ENCODE assay signal across 9 cellular contexts in the genomic region with DNA sequence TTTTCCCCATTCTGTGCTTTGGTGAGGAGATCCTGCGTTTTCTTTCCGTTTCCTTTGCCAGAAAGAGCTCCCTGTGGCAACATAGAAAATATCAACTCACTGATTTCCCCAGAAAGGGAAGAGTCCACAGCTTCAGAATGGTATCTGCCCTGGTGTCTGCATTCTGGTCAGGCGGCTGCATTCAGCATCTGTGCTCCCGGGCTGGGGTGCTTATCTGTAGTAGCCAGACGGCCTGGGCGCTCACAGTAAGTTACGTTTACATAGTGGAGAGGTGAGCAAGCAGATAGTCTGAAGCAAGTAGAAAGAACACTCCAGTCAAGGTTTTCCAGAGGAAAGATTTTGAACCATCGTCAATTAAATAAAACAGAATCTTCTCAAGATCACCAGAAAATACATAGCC. TPM values are rescaled to one million over a fixed set of nuclear protein-coding genes. Genes with fewer than 3 reads are reported as not detected.
DNase-seq lines count a peak whose midpoint lies in the region; ATAC-seq, FAIRE-seq and TF ChIP-seq lines count a peak whose summit lies in the region.
"Not testable (repeated sequence)": the region's sequence is repeated elsewhere in the genome, so short reads cannot be mapped to it uniquely, and the experiment has no call there.
"Had no signal": no experiment of that assay in that cellular context is flagged by ENCODE, and none has a peak within 500 bp of the region (broad histone marks: within the 10 kb centered on the region; RNA-seq: fewer than 3 reads in every experiment).

No MANE protein-coding gene starts in this region.

- TF ChIP-seq RAD21 in SK-N-SH (IDR thresholded peaks at IDR 0.05; ENCODE audit: low read length); HepG2 (CRISPR knock-in tag; IDR thresholded peaks at IDR 0.05): not testable (repeated sequence)

- H3K9me3 ChIP-seq in BE2C; SK-N-SH; HepG2 (ENCODE audit: low read length); upper lobe of right lung: not testable (repeated sequence)

- TF ChIP-seq CTCF in BE2C (IDR thresholded peaks at IDR 0.05; ENCODE audit: low read depth, low read length); SK-N-SH (IDR thresholded peaks at IDR 0.05); HepG2 (CRISPR knock-in tag; IDR thresholded peaks at IDR 0.05); upper lobe of right lung (IDR thresholded peaks at IDR 0.05): not testable (repeated sequence)

- TF ChIP-seq EP300 in SK-N-SH (IDR thresholded peaks at IDR 0.05; ENCODE audit: borderline replicate concordance in 1 of 2, low read depth in 1 of 2, low read length in 1 of 2); HepG2 (IDR thresholded peaks at IDR 0.05; ENCODE audit: low read depth in 2 of 2, low read length in 2 of 2); HepG2 (CRISPR knock-in tag; IDR thresholded peaks at IDR 0.05; ENCODE audit: borderline replicate concordance): not testable (repeated sequence)

- intact Hi-C loops in Right ventricle myocardium inferior (cut with DNase I); HepG2 (cut with micrococcal nuclease; ENCODE audit: unreplicated experiment); upper lobe of right lung (cut with DNase I): not testable (repeated sequence)

- not testable (repeated sequence) for ATAC-seq in Right ventricle myocardium inferior
- ATAC-seq in HepG2 (peak; percentile 95), upper lobe of right lung (peak; percentile 49)

- not testable (repeated sequence) for H3K9ac ChIP-seq in SK-N-SH; HepG2 (ENCODE audit: insufficient read depth, low read depth, low read length)

- not testable (repeated sequence) for FAIRE-seq in HepG2 (lab: Jason Lieb, UNC)

- CTCF ChIA-PET in SK-N-SH (lab: Yijun Ruan, JAX); HepG2 (lab: Yijun Ruan, JAX; ENCODE audit: low intra/inter-chr PET ratio, low total read pairs): not testable (repeated sequence)

- not testable (repeated sequence) for BruUV-seq in HepG2 (replicated peaks; lab: Mats Ljungman, UMichigan)

- H3K36me3 ChIP-seq in BE2C; SK-N-SH (replicated peaks in 1 of 2; ENCODE audit: control insufficient read depth in 1 of 2, insufficient read depth in 2 of 2, low read length in 1 of 2); HepG2 (replicated peaks in 1 of 2; ENCODE audit: control insufficient read depth in 1 of 2, insufficient read depth in 2 of 2, low read length in 2 of 2); upper lobe of right lung: not testable (repeated sequence)

- H3K4me3 ChIP-seq in BE2C (ENCODE audit: low read depth, low read length); SK-N-SH (ENCODE audit: low read depth in 2 of 2, low read length in 1 of 2); HepG2 (replicated peaks in 1 of 3; ENCODE audit: insufficient read depth in 1 of 3, low read depth in 2 of 3, low read length in 3 of 3); upper lobe of right lung: not testable (repeated sequence)

- WGBS in SK-N-SH (ENCODE audit: low lambda C conversion rate) = no CpG with 5 or more reads among the region's 8 CpGs
- 47% methylated on average over 5 of the region's 8 CpGs for WGBS in HepG2 (ENCODE audit: low lambda C conversion rate)

- in situ Hi-C loops in HepG2 (cut with HindIII; ENCODE audit: extremely low pct_ligation_motif_present, low pct_unique_long_range_greater_than_20kb) = not testable (repeated sequence)

- not testable (repeated sequence) for H3K4me2 ChIP-seq in SK-N-SH; HepG2 (ENCODE audit: low read depth, low read length)

- H2AFZ ChIP-seq in SK-N-SH (ENCODE audit: low read depth); HepG2 (ENCODE audit: low read length): not testable (repeated sequence)

- not testable (repeated sequence) for H3K79me2 ChIP-seq in SK-N-SH (ENCODE audit: insufficient read depth); HepG2 (ENCODE audit: insufficient read depth, low read length)

- not testable (repeated sequence) for TF ChIP-seq POLR2A in HepG2 (IDR thresholded peaks at IDR 0.05; ENCODE audit: insufficient read depth in 1 of 2, low read depth in 2 of 2, low read length in 2 of 2)

- POLR2A ChIA-PET in SK-N-SH (lab: Yijun Ruan, JAX); HepG2 (lab: Yijun Ruan, JAX): not testable (repeated sequence)

- H3F3A ChIP-seq in SK-N-SH (replicated peaks; ENCODE audit: insufficient read depth) = not testable (repeated sequence)

- not testable (repeated sequence) for H3K27me3 ChIP-seq in BE2C; SK-N-SH (ENCODE audit: insufficient read depth); HepG2 (ENCODE audit: control insufficient read depth in 1 of 2, insufficient read depth in 2 of 2, low read length in 2 of 2); upper lobe of right lung

- not testable (repeated sequence) for H3K4me1 ChIP-seq in BE2C; SK-N-SH (ENCODE audit: control insufficient read depth in 1 of 2, insufficient read depth in 2 of 2, low read depth in 1 of 2, low read length in 1 of 2); HepG2 (ENCODE audit: insufficient read depth, low read length); upper lobe of right lung

- DNase-seq in BE2C (peak; percentile 68), Right ventricle myocardium inferior (ENCODE audit: missing footprints) (peak; percentile 4)
- not testable (repeated sequence) for DNase-seq in SK-N-SH; HepG2 (ENCODE audit: low spot score); upper lobe of right lung

- H3K27ac ChIP-seq in SK-N-SH (ENCODE audit: low read depth in 2 of 2, low read length in 1 of 2); HepG2 (ENCODE audit: extremely low read length, insufficient read depth, low read length); upper lobe of right lung: not testable (repeated sequence)

- H4K20me1 ChIP-seq in SK-N-SH (ENCODE audit: insufficient read depth); HepG2 (ENCODE audit: insufficient read depth, low read length): not testable (repeated sequence)

- H3K9me2 ChIP-seq in SK-N-SH = not testable (repeated sequence)

TF ChIP-seq in SK-N-SH, 30 proteins besides CTCF, POLR2A, EP300 and RAD21:
- TF ChIP-seq GATA2 (CRISPR knock-in tag; IDR thresholded peaks at IDR 0.05) = 0 out of 2 replicates have a peak, but pooled peaks have one; percentile 8

RNA-seq across cellular contexts. Expression of a gene that starts 29.3 kb away (rescaled TPM):
- polyA plus RNA-seq in BE2C (2012; ENCODE audit: insufficient read depth, insufficient read length, low read depth) = 4.7 TPM
- polyA plus RNA-seq in SK-N-SH (2012; rRNA removed) (2.3 and 2.4 TPM in 2 replicates), HepG2 (2011; rRNA removed) (1.9 and 2.8 TPM in 2 replicates)
- polyA plus RNA-seq in SK-N-SH (2012; cell fraction: cytosol; rRNA removed) = 2.7 and 3.3 TPM in 2 replicates
- polyA plus RNA-seq in SK-N-SH (2012; cell fraction: nucleus; rRNA removed) = 1.8 and 2.0 TPM in 2 replicates
- total RNA-seq in Right ventricle myocardium inferior (0.14 TPM), HepG2 (2016; rRNA removed; fragmentation: Illumina TruSeq; extraction: Trizol) (3.0 and 3.9 TPM in 2 replicates), upper lobe of right lung (not detected)
- total RNA-seq in HepG2 (2016; cell fraction: cytosol; rRNA removed; fragmentation: Illumina TruSeq; extraction: Trizol; ENCODE audit: low read depth) = 0.40 and 0.79 TPM in 2 replicates
- 2.9 and 3.7 TPM in 2 replicates for total RNA-seq in HepG2 (2016; cell fraction: insoluble cytoplasmic fraction; rRNA removed; fragmentation: Illumina TruSeq; extraction: Trizol)
- total RNA-seq in HepG2 (2016; cell fraction: membrane; rRNA removed; fragmentation: Illumina TruSeq; extraction: Trizol) = 1.2 and 1.8 TPM in 2 replicates
- 0.99 and 1.8 TPM in 2 replicates for total RNA-seq in HepG2 (2016; cell fraction: nucleus; rRNA removed; fragmentation: Illumina TruSeq; extraction: Trizol)
- polyA plus RNA-seq in HepG2 (2011; cell fraction: cytosol; rRNA removed) = 1.4 and 1.7 TPM in 2 replicates
- polyA plus RNA-seq in HepG2 (2011; cell fraction: nucleus; rRNA removed) = 0.68 and 1.1 TPM in 2 replicates
- polyA plus RNA-seq in HepG2 (2012) = 1.5 and 3.5 TPM in 2 replicates
- 0.09 and 0.15 TPM in 2 replicates for polyA plus RNA-seq in HepG2 (2016; cell fraction: cytosol; fragmentation: Illumina TruSeq; extraction: Trizol; ENCODE audit: low read depth)
- polyA plus RNA-seq in HepG2 (2016; cell fraction: insoluble cytoplasmic fraction; fragmentation: Illumina TruSeq; extraction: Trizol; ENCODE audit: low read depth) = 3.6 and 7.8 TPM in 2 replicates
- polyA plus RNA-seq in HepG2 (2016; cell fraction: membrane; fragmentation: Illumina TruSeq; extraction: Trizol; ENCODE audit: low read depth) = 0.45 and 0.94 TPM in 2 replicates
- 4.6 and 8.3 TPM in 2 replicates for polyA plus RNA-seq in HepG2 (2016; cell fraction: nucleus; fragmentation: Illumina TruSeq; extraction: Trizol; ENCODE audit: insufficient read depth, low read depth)
- 0.64 and 6.7 TPM in 2 replicates for polyA minus RNA-seq in HepG2 (2011; rRNA and poly(A)+ RNA removed; ENCODE audit: low replicate concordance)
- 1.4 and 2.1 TPM in 2 replicates for polyA minus RNA-seq in HepG2 (2011; cell fraction: cytosol; rRNA and poly(A)+ RNA removed)
- 0.37 and 0.77 TPM in 2 replicates for polyA minus RNA-seq in HepG2 (2011; cell fraction: nucleus; rRNA and poly(A)+ RNA removed)
- total RNA-seq: B cell; CD4-positive, CD25-positive, alpha-beta regulatory T cell had no signal
- polyA plus RNA-seq: CD4-positive, alpha-beta memory T cell; CD8-positive, alpha-beta memory T cell had no signal
